ENCODE assay signal across 8 cellular contexts in the genomic region with DNA sequence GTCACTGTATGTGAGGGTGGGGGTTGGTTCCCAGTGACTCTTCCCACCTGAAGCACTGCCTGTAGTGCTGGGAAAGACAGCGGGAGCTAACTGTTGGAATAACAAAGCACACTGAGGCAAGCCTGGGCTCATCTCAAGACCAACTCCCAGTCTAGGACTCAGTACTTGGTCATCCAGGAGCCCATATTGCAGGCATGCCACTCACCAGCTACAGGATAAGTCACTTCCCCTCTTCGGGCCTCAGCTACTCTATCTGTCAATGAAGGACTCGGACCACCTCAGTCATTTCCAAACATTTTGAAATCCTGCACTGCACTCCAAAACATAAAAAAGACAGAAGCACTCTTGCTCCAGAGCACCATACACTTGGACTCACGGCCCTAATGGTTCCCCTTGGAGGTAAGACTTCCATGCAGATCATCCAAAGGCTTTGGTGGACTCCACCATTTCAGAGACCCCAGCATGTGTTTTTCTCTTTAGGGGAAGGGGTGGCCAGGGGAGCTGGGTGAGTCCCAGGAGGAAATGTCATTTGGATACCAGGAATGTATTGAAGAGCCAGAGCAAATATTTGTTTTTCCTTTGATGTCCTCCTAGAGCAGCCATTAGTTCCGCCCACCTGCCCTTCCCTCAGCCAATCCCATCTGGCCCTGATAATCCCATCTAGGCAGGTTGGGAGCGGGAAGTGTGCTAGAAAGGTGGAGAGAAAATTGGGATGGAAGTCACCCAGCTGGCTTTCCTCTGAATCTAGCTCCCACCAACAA. TPM values are rescaled to one million over a fixed set of nuclear protein-coding genes. Genes with fewer than 3 reads are reported as not detected.
DNase-seq lines count a peak whose midpoint lies in the region; ATAC-seq and TF ChIP-seq lines count a peak whose summit lies in the region.

No MANE protein-coding gene starts in this region.

- no peak overlapping the region for H2AFZ ChIP-seq in KMS-11 (ENCODE audit: low read depth)

- H3K27me3 Mint-ChIP-seq in activated naive CD8-positive, alpha-beta T cell = no peaks in the 10 kb centered on the region

- H3K9ac ChIP-seq in KMS-11 (no peak overlapping the region), liver (ENCODE audit: low read depth in 1 of 2, low read length in 2 of 2) (no peak overlapping the region)

- H3K36me3 Mint-ChIP-seq in activated naive CD8-positive, alpha-beta T cell = no peaks in the 10 kb centered on the region

- TF ChIP-seq CTCF in AG04450 (IDR thresholded peaks at IDR 0.05; ENCODE audit: low read depth, low read length) (no peak), KMS-11 (conservative IDR thresholded peaks at IDR 0.05; ENCODE audit: low read depth, low read length) (no peak), liver (IDR thresholded peaks at IDR 0.05; ENCODE audit: low read depth, low read length, missing input control) (no peak)

- H3K27me3 ChIP-seq in AG04450 (ENCODE audit: control insufficient read depth, insufficient read depth, low read length) = no peaks in the 10 kb centered on the region
- H3K27me3 ChIP-seq in KMS-11 (ENCODE audit: insufficient read depth, low read depth) = no peaks in the 10 kb centered on the region
- H3K27me3 ChIP-seq in liver (ENCODE audit: control insufficient read depth in 4 of 4, insufficient read depth in 4 of 4, low read length in 3 of 4) = no peaks in the 10 kb centered on the region

- no peak for ATAC-seq in GM21786 (IDR thresholded peaks at IDR 0.05; ENCODE audit: unreplicated experiment)

- H3K4me3 ChIP-seq in AG04450 (ENCODE audit: low read depth, low read length) (peak overlapping the region; percentile 59), KMS-11 (IDR thresholded peaks at IDR 0.05; ENCODE audit: insufficient read depth, low read depth, low read length) (no peak overlapping the region), liver (ENCODE audit: low read depth in 1 of 3, low read length in 3 of 3) (peak overlapping the region; percentile 22 to 29 (median 25))

- H3K79me2 ChIP-seq in KMS-11 (ENCODE audit: insufficient read depth, low read depth) = peaks cover 11% of the 10 kb centered on the region; the same call in 1 of the 2 replicates

- no peaks in the 10 kb centered on the region for H4K20me1 ChIP-seq in KMS-11 (ENCODE audit: insufficient read depth)

- POLR2A ChIA-PET in AG04450 (lab: Yijun Ruan, JAX) = interaction anchor here (0.8 to 1.8 kb wide), 5 partner anchors 18 to 47 kb away, joined by 3 to 10 read pairs (median 5); no protein-coding TSS in a partner anchor

- peak overlapping the region; percentile 94; the same call in 1 of the 2 replicates for H3K4me2 ChIP-seq in KMS-11

- peaks cover 82% of the 10 kb centered on the region for H3K4me1 Mint-ChIP-seq in activated naive CD8-positive, alpha-beta T cell (ENCODE audit: low read depth)

- no peaks in the 10 kb centered on the region for H3K9me3 Mint-ChIP-seq in activated naive CD8-positive, alpha-beta T cell (ENCODE audit: low read depth)

- H3K9me3 ChIP-seq in AG04450 (ENCODE audit: control insufficient read depth, insufficient read depth, low read length) (peaks cover 5% of the 10 kb centered on the region; the same call in 1 of the 2 replicates), liver (ENCODE audit: control insufficient read depth in 4 of 4, low read length in 3 of 4) (no peaks in the 10 kb centered on the region)

- CTCF ChIA-PET in AG04450 (lab: Charles Lee) = interaction anchor here (0.8 to 14.1 kb wide), 5 partner anchors 8 to 167 kb away, joined by 3 to 603 read pairs (median 4); no protein-coding TSS in a partner anchor

- H3K27ac ChIP-seq in AG04450 (ENCODE audit: low read depth, low read length) (no peak overlapping the region), KMS-11 (no peak overlapping the region), liver (ENCODE audit: low read depth in 1 of 2, low read length in 2 of 2) (peak overlapping the region; percentile 25 to 86)

- peak overlapping the region; percentile 96 for H3K4me3 Mint-ChIP-seq in activated naive CD8-positive, alpha-beta T cell

- TF ChIP-seq RAD21 in liver (IDR thresholded peaks at IDR 0.05) = no peak

- WGBS in liver = 35% methylated on average over 6 of the region's 6 CpGs

- H3K4me1 ChIP-seq in KMS-11 (ENCODE audit: low read depth, poor library complexity, severe bottlenecking) = peaks cover 46% of the 10 kb centered on the region
- H3K4me1 ChIP-seq in liver (ENCODE audit: control insufficient read depth in 4 of 4, insufficient read depth in 4 of 4, low read length in 3 of 4) = peaks cover 22 to 59% (median 48%) of the 10 kb centered on the region in 4 donors

- H3K27ac Mint-ChIP-seq in activated naive CD8-positive, alpha-beta T cell = peak overlapping the region; percentile 92

- no peaks in the 10 kb centered on the region for H3K36me3 ChIP-seq in KMS-11 (ENCODE audit: insufficient read depth)
- H3K36me3 ChIP-seq in liver (ENCODE audit: control insufficient read depth in 4 of 4, insufficient read depth in 3 of 4, low read depth in 1 of 4, low read length in 3 of 4) = no peaks in the 10 kb centered on the region

- DNase-seq in AG04450 (ENCODE audit: low read depth, low spot score) (no peak), NCI-H128 (lab: John Stamatoyannopoulos, UW; ENCODE audit: unreplicated experiment) (no peak), GDM1 (lab: John Stamatoyannopoulos, UW) (no peak)
- no peak for DNase-seq in stimulated activated CD4-positive, alpha-beta T cell treated with anti-CD3 and anti-CD28 coated beads, Interleukin-4, amount 100 ng/mL, for 4 hours

TF ChIP-seq in liver, 16 proteins besides CTCF, POLR2A, EP300 and RAD21:
- TF ChIP-seq SP1 (IDR thresholded peaks at IDR 0.05) (peak; percentile 53), RXRA (IDR thresholded peaks at IDR 0.05) (peak in 1 of 2 donors; percentile 63), HNF4G (IDR thresholded peaks at IDR 0.05) (no peak), HNF4A (conservative IDR thresholded peaks at IDR 0.05) (peak; percentile 36 to 42), MAX (IDR thresholded peaks at IDR 0.05) (peak; percentile 67), EGR1 (IDR thresholded peaks at IDR 0.05; ENCODE audit: low read depth in 2 of 2) (peak; percentile 63 to 83), FOXA2 (IDR thresholded peaks at IDR 0.05) (no peak), YY1 (IDR thresholded peaks at IDR 0.05) (peak; percentile 90), REST (IDR thresholded peaks at IDR 0.05) (no peak)

RNA-seq across cellular contexts. Expression of gene NUAK2, which starts 3.1 kb away (rescaled TPM):
- polyA plus RNA-seq in AG04450 (2011; rRNA removed) = 7.0 and 8.2 TPM in 2 replicates
- 12.5 and 20.1 TPM in 2 replicates for polyA minus RNA-seq in AG04450 (2011; rRNA and poly(A)+ RNA removed)
- 1 to 10 TPM; 1.3 to 1.7 TPM for total RNA-seq in liver
- 1 to 10 TPM; 2.4 TPM for polyA plus RNA-seq in liver

RNA-seq across cellular contexts. Expression of gene KLHDC8A, which starts 38.3 kb away (rescaled TPM):
- 0.06 TPM in 1 of 2 replicates, not detected in the other for polyA plus RNA-seq in AG04450 (2011; rRNA removed)
- not detected in 2 replicates for polyA minus RNA-seq in AG04450 (2011; rRNA and poly(A)+ RNA removed)
- total RNA-seq in liver = under 1 TPM in 1 of 2 donors, not detected in 1; 0.05 TPM
- under 1 TPM in 1 of 2 donors, not detected in 1; 0.02 TPM for polyA plus RNA-seq in liver

Comparison
In these comparisons a context has a peak if more than half of its experiments do, and no peak if none do; other contexts are left out.
1. H3K27ac ChIP-seq: peak in liver (2 of 2); none in AG04450 (single experiment) and KMS-11 (single experiment).